Comparison of ENCODE assay signal across 1 cellular context in the genomic region with DNA sequence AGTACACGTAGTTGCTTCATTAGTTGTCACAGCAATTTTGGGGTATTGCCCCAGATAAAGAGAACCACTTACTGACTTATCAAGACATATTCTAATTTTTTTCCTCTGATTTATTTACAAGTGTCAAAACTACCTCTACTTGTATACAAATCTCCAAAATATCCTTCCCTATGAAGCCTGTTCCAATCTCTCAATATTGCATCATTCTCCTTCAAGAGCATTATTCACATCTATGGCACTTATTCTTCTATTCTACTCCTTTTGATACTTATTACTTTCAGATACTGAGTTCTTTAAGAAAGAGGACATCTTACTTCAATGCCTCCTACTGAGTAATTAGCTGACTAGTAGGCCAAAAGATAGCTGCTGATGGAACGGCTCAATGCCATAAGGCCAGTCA.
TF ChIP-seq lines count a peak whose summit lies in the region.

No MANE protein-coding gene starts in this region.

TF ChIP-seq in GM23338, 12 proteins besides CTCF, POLR2A, EP300 and RAD21 (continued from another document):
- TF ChIP-seq POLR2AphosphoS5 (IDR thresholded peaks at IDR 0.05; ENCODE audit: low read depth) (no peak), STAT1 (IDR thresholded peaks at IDR 0.05; ENCODE audit: unreplicated experiment) (no peak)
TF ChIP-seq in GM23338: peak in this region for 0.
